In genomic region chr9:127950513-127951210, GRCh38 we compare ENCODE assay signal across 13 cellular contexts. TPM values are rescaled to one million over a fixed set of nuclear protein-coding genes. Genes with fewer than 3 reads are reported as not detected.
DNase-seq lines count a peak whose midpoint lies in the region; ATAC-seq and TF ChIP-seq lines count a peak whose summit lies in the region.
"Had no signal": no experiment of that assay in that cellular context is flagged by ENCODE, and none has a peak within 500 bp of the region (broad histone marks: within the 10 kb centered on the region; RNA-seq: fewer than 3 reads in every experiment).

No MANE protein-coding gene starts in this region.

- TF ChIP-seq POLR2A in body of pancreas (IDR thresholded peaks at IDR 0.05) (peak in 1 of 3 donors; percentile 9), erythroblast (IDR thresholded peaks at IDR 0.05; ENCODE audit: low read length) (no peak)

- no peak overlapping the region for H3K4me3 ChIP-seq in body of pancreas
- H3K4me3 ChIP-seq: ascending aorta, upper lobe of right lung had no signal

- TF ChIP-seq CTCF in body of pancreas (IDR thresholded peaks at IDR 0.05): no peak

- ATAC-seq in body of pancreas: peak; percentile 76
- ATAC-seq: upper lobe of right lung had no signal

- H3K4me1 Mint-ChIP-seq in T-helper 2 cell treated with Interferon-gamma antibody and Interleukin-4, amounts not matched to agents 5 μg/mL and 100 μg/mL, for 36 hours (ENCODE audit: low read depth): peaks cover 42% of the 10 kb centered on the region

- H3K9me3 ChIP-seq in body of pancreas: no peaks in the 10 kb centered on the region
- H3K9me3 ChIP-seq: ascending aorta, upper lobe of right lung had no signal

- peaks cover 45% of the 10 kb centered on the region for H3K36me3 Mint-ChIP-seq in T-helper 2 cell treated with Interferon-gamma antibody and Interleukin-4, amounts not matched to agents 5 μg/mL and 100 μg/mL, for 36 hours (ENCODE audit: low read depth)

- intact Hi-C loops in body of pancreas (cut with DNase I): no loop called here

- peak overlapping the region; percentile 12 for H3K4me3 Mint-ChIP-seq in T-helper 2 cell treated with Interferon-gamma antibody and Interleukin-4, amounts not matched to agents 5 μg/mL and 100 μg/mL, for 36 hours

- no peaks in the 10 kb centered on the region for H3K27me3 ChIP-seq in body of pancreas
- H3K27me3 ChIP-seq: ascending aorta, upper lobe of right lung had no signal

- H3K27ac Mint-ChIP-seq in T-helper 2 cell treated with Interferon-gamma antibody and Interleukin-4, amounts not matched to agents 5 μg/mL and 100 μg/mL, for 36 hours: peak overlapping the region; percentile 34

- no peak for DNase-seq in T-helper 2 cell treated with Interferon-gamma antibody and Interleukin-4, amounts not matched to agents 5 μg/mL and 100 μg/mL, for 36 hours (ENCODE audit: low spot score)
- DNase-seq in T-helper 2 cell (no peak), body of pancreas (peak; percentile 76 to 89 (median 88)), inferior parietal cortex (ENCODE audit: extremely low spot score) (peak; percentile 92), substantia nigra (lab: John Stamatoyannopoulos, UW) (peak; percentile 76 to 98 (median 93)), erythroblast (lab: John Stamatoyannopoulos, UW) (no peak), HUDEP-2 (lab: John Stamatoyannopoulos, UW; ENCODE audit: unreplicated experiment in 76 of 76) (no peak), NCI-H1930 (lab: John Stamatoyannopoulos, UW) (no peak)
- DNase-seq: 8988T; NCI-H510A treated with DMSO at 0.1 percent for 48 hours; stimulated activated CD4-positive, alpha-beta T cell treated with anti-CD3 and anti-CD28 coated beads, Interleukin-1b, Interleukin-23, amount 100 ng/mL, for 48 hours; upper lobe of right lung had no signal

- no peaks in the 10 kb centered on the region for H3K27me3 Mint-ChIP-seq in T-helper 2 cell treated with Interferon-gamma antibody and Interleukin-4, amounts not matched to agents 5 μg/mL and 100 μg/mL, for 36 hours (ENCODE audit: low read depth)

- H3K27ac ChIP-seq in body of pancreas (peak overlapping the region; percentile 66 to 78 (median 74)), substantia nigra (ENCODE audit: low read depth, low read length, poor library complexity, severe bottlenecking) (peak overlapping the region; percentile 99)
- H3K27ac ChIP-seq: ascending aorta, upper lobe of right lung had no signal

- H3K36me3 ChIP-seq in body of pancreas (replicated peaks in 1 of 2; ENCODE audit: insufficient read depth in 1 of 2, low read depth in 2 of 2): no peaks in the 10 kb centered on the region
- H3K36me3 ChIP-seq: upper lobe of right lung had no signal

- H3K9me3 Mint-ChIP-seq in T-helper 2 cell treated with Interferon-gamma antibody and Interleukin-4, amounts not matched to agents 5 μg/mL and 100 μg/mL, for 36 hours: no peaks in the 10 kb centered on the region

- 18 to 31% methylated on average over 14 to 20 of the region's 20 CpGs for WGBS in body of pancreas, 2 donors

- peaks cover 59% of the 10 kb centered on the region for H3K4me1 ChIP-seq in body of pancreas

RNA-seq across cellular contexts. Expression of gene DPM2, which starts 13.0 kb away (rescaled TPM):
- total RNA-seq in body of pancreas: 10 to 100 TPM; 23.3 to 39.9 TPM

RNA-seq across cellular contexts. Expression of gene PIP5KL1, which starts 20.1 kb away (rescaled TPM):
- 1 to 10 TPM; 1.3 to 2.6 TPM for total RNA-seq in body of pancreas
- total RNA-seq: ascending aorta had no signal

RNA-seq across cellular contexts. Expression of gene EEIG1, which starts 30.1 kb away (rescaled TPM):
- total RNA-seq in body of pancreas: 10 to 100 TPM; 41.9 to 42.0 TPM

RNA-seq across cellular contexts. Expression of gene ST6GALNAC4, which starts 33.8 kb away (rescaled TPM):
- 10 to 100 TPM; 36.6 to 63.8 TPM for total RNA-seq in body of pancreas

RNA-seq across cellular contexts. Expression of gene ST6GALNAC6, which starts 51.3 kb away (rescaled TPM):
- total RNA-seq in body of pancreas: 10 to 100 TPM; 46.1 to 66.7 TPM

Comparison
In these comparisons a context has a peak if more than half of its experiments do, and no peak if none do; other contexts are left out.
1. DNase-seq: peak in body of pancreas (4 of 4), inferior parietal cortex (single experiment) and substantia nigra (49 of 49); none in T-helper 2 cell treated with Interferon-gamma antibody and Interleukin-4, amounts not matched to agents 5 μg/mL and 100 μg/mL, for 36 hours (single experiment), T-helper 2 cell (0 of 5), erythroblast (0 of 2), HUDEP-2 (0 of 76) and NCI-H1930 (0 of 2).